Comparison of ENCODE assay signal across 1 cellular context in genomic region chr9:136335296-136336155, GRCh38.
A peak's percentile ranks its signal among the peaks of the same experiment; 100 is the strongest.
TF ChIP-seq lines count a peak whose summit lies in the region.

No MANE protein-coding gene starts in this region.

TF ChIP-seq in HEK293, 187 proteins besides CTCF, POLR2A, EP300 and RAD21 (continued from another document):
- TF ChIP-seq REST (tag by site-specific recombination; IDR thresholded peaks at IDR 0.05) = no peak
- TF ChIP-seq ZSCAN23 (tag by site-specific recombination; IDR thresholded peaks at IDR 0.05) = no peak
- no peak for TF ChIP-seq ZNF24 (tag by site-specific recombination; IDR thresholded peaks at IDR 0.05)
- no peak for TF ChIP-seq ZNF555 (tag by site-specific recombination; conservative IDR thresholded peaks at IDR 0.05)
- 0 out of 2 replicates have a peak, but pooled peaks have one; percentile 3 for TF ChIP-seq GLIS2 (tag by site-specific recombination; IDR thresholded peaks at IDR 0.05)
- TF ChIP-seq KLF16 (tag by site-specific recombination; IDR thresholded peaks at IDR 0.05) = no peak
- peak; percentile 42; the same call in 1 of the 2 replicates for TF ChIP-seq ZNF600 (tag by site-specific recombination; IDR thresholded peaks at IDR 0.05)
- TF ChIP-seq ZBTB10 (tag by site-specific recombination; IDR thresholded peaks at IDR 0.05) = 0 out of 2 replicates have a peak, but pooled peaks have one; percentile 0
- TF ChIP-seq ZNF416 (tag by site-specific recombination; IDR thresholded peaks at IDR 0.05) = no peak
- TF ChIP-seq ELK4 (IDR thresholded peaks at IDR 0.05; ENCODE audit: borderline replicate concordance, low read depth, low read length) = no peak
- TF ChIP-seq TRIM28 (IDR thresholded peaks at IDR 0.05; ENCODE audit: borderline replicate concordance, low read length) = no peak
